In genomic region chr10:124678566-124679240, GRCh38 we compare ENCODE assay signal across 10 cellular contexts.
DNase-seq lines count a peak whose midpoint lies in the region; ATAC-seq and TF ChIP-seq lines count a peak whose summit lies in the region.
"Had no signal": no experiment of that assay in that cellular context is flagged by ENCODE, and none has a peak within 500 bp of the region (broad histone marks: within the 10 kb centered on the region; RNA-seq: fewer than 3 reads in every experiment).

No MANE protein-coding gene starts in this region.

- in situ Hi-C loops in gastrocnemius medialis (cut with MboI; ENCODE audit: low sequenced_read_pairs in 4 of 4) = no loop called here

- peaks cover 86 to 96% of the 10 kb centered on the region in 2 donors for H3K4me1 ChIP-seq in gastrocnemius medialis

- no peaks in the 10 kb centered on the region for H3K9me3 ChIP-seq in gastrocnemius medialis

- no peak for TF ChIP-seq POLR2A in gastrocnemius medialis (IDR thresholded peaks at IDR 0.05)

- peaks cover 0 to 22% of the 10 kb centered on the region in 2 donors for H3K36me3 ChIP-seq in gastrocnemius medialis

- H3K27ac ChIP-seq in HL-60 (replicated peaks) = peak overlapping the region; percentile 24; the same call in 1 of the 2 replicates
- peak overlapping the region; percentile 92 for H3K27ac ChIP-seq in cingulate gyrus (ENCODE audit: low read depth, low read length)
- H3K27ac ChIP-seq in gastrocnemius medialis = peak overlapping the region; percentile 55 to 97 (median 68)

- H3K4me3 ChIP-seq in HL-60 (replicated peaks; ENCODE audit: insufficient read depth, low read length) (no peak overlapping the region), gastrocnemius medialis (no peak overlapping the region), foreskin fibroblast (ENCODE audit: low read depth in 1 of 2, low read length in 2 of 2) (no peak overlapping the region)

- TF ChIP-seq CTCF in HL-60 (IDR thresholded peaks at IDR 0.05; ENCODE audit: insufficient read depth, low read length) (no peak), gastrocnemius medialis (IDR thresholded peaks at IDR 0.05 in 4 of 5, conservative IDR thresholded peaks at IDR 0.05 in 1 of 5) (no peak), foreskin fibroblast (IDR thresholded peaks at IDR 0.05; ENCODE audit: low read depth, low read length) (no peak), omental fat pad (IDR thresholded peaks at IDR 0.05) (no peak)

- DNase-seq in HL-60 (ENCODE audit: low read depth in 1 of 2, low spot score in 1 of 2) = no peak
- peak; percentile 30 for DNase-seq in activated CD4-positive, alpha-beta T cell treated with anti-CD3 and anti-CD28 coated beads for 48 hours
- no peak for DNase-seq in gastrocnemius medialis
- DNase-seq in foreskin fibroblast = no peak
- no peak for DNase-seq in NCI-H187 (lab: John Stamatoyannopoulos, UW)
- DNase-seq in omental fat pad (ENCODE audit: low spot score) = no peak
- DNase-seq: NCI-H1105 treated with DMSO at 0.1 percent for 48 hours; stimulated activated CD8-positive, alpha-beta memory T cell treated with anti-CD3 and anti-CD28 coated beads, Interleukin-4, amount 100 ng/mL, for 48 hours had no signal

- intact Hi-C loops in gastrocnemius medialis (cut with DNase I; ENCODE audit: low total_unique reads) = no loop called here

- ATAC-seq in gastrocnemius medialis (no peak), omental fat pad (ENCODE audit: low FRiP score) (no peak), GM21447 (IDR thresholded peaks at IDR 0.05; ENCODE audit: unreplicated experiment) (no peak)

- H3K27me3 ChIP-seq in HL-60 (ENCODE audit: insufficient read depth, poor library complexity, severe bottlenecking) (no peaks in the 10 kb centered on the region), gastrocnemius medialis (no peaks in the 10 kb centered on the region)

Comparison
In these comparisons a context has a peak if more than half of its experiments do, and no peak if none do; other contexts are left out.
1. H3K27ac ChIP-seq: peak in every context shown above with its lines; median percentile 92 in cingulate gyrus; 68 in gastrocnemius medialis; 24 in HL-60.